Comparison of ENCODE assay signal across 8 cellular contexts in genomic region chr12:12716151-12716844, GRCh38. TPM values are rescaled to one million over a fixed set of nuclear protein-coding genes. Genes with fewer than 3 reads are reported as not detected.
DNase-seq lines count a peak whose midpoint lies in the region; ATAC-seq and TF ChIP-seq lines count a peak whose summit lies in the region.

No MANE protein-coding gene starts in this region.

- TF ChIP-seq CTCF in Calu3 (IDR thresholded peaks at IDR 0.05; ENCODE audit: unreplicated experiment), result no peak
- TF ChIP-seq CTCF in IMR-90 (conservative IDR thresholded peaks at IDR 0.05; ENCODE audit: low read depth, low read length), result no peak
- no peak for TF ChIP-seq CTCF in left ventricle myocardium inferior (IDR thresholded peaks at IDR 0.05; ENCODE audit: borderline replicate concordance)
- no peak for TF ChIP-seq CTCF in GM10266 (IDR thresholded peaks at IDR 0.05; ENCODE audit: control insufficient read depth, insufficient read depth, low read depth, missing control alignments)

- peaks cover 18% of the 10 kb centered on the region for H3K36me3 ChIP-seq in IMR-90 (ENCODE audit: control insufficient read depth, insufficient read depth, low read length)
- H3K36me3 ChIP-seq in left ventricle myocardium inferior, result peaks cover 27% of the 10 kb centered on the region

- H3K4me1 ChIP-seq in IMR-90 (ENCODE audit: control insufficient read depth, insufficient read depth, low read length) (peaks cover 20% of the 10 kb centered on the region), left ventricle myocardium inferior (peaks cover 78% of the 10 kb centered on the region)

- DNase-seq in Calu3 (no peak), IMR-90 (peak; percentile 31), left ventricle myocardium inferior (no peak), renal cortical epithelial cell (ENCODE audit: low read depth) (peak; percentile 36), posterior vena cava (ENCODE audit: low spot score) (no peak), GM10266 (ENCODE audit: extremely low spot score) (no peak)

- H3K27ac Mint-ChIP-seq in Calu3 (ENCODE audit: unreplicated experiment), result peak overlapping the region; percentile 80
- peak overlapping the region; percentile 96 for H3K27ac Mint-ChIP-seq in activated T-helper 17 cell treated with anti-CD3 and anti-CD28 coated beads, Interleukin-2, amount 50 U/mL, for 72 hours

- H2AK9ac ChIP-seq in IMR-90 (replicated peaks; ENCODE audit: low read depth, low read length, poor library complexity), result peak overlapping the region; percentile 95

- peak overlapping the region; percentile 82 for H2AK5ac ChIP-seq in IMR-90 (ENCODE audit: low read depth, low read length)

- H2BK5ac ChIP-seq in IMR-90 (ENCODE audit: low read depth, low read length, poor library complexity, severe bottlenecking), result peak overlapping the region; percentile 77

- TSS peak; percentile 68 for BruUV-seq in Calu3 (replicated peaks; lab: Mats Ljungman, UMichigan)
- no TSS peak for BruUV-seq in IMR-90 (replicated peaks; lab: Mats Ljungman, UMichigan)

- H4K8ac ChIP-seq in IMR-90 (ENCODE audit: low read depth in 2 of 2, low read length in 2 of 2), result peak overlapping the region; percentile 83

- peak overlapping the region; percentile 89 for H2BK120ac ChIP-seq in IMR-90 (ENCODE audit: low read depth, low read length)

- no peaks in the 10 kb centered on the region for H3K9me3 ChIP-seq in IMR-90 (ENCODE audit: control insufficient read depth, insufficient read depth, low read length)
- H3K9me3 ChIP-seq in left ventricle myocardium inferior (replicated peaks), result no peaks in the 10 kb centered on the region

- H4K20me1 ChIP-seq in IMR-90 (ENCODE audit: insufficient read depth, low read length), result peaks cover 24% of the 10 kb centered on the region; the same call in 1 of the 2 replicates

- peaks cover 6 to 29% of the 10 kb centered on the region in 2 experiments for H3K79me1 ChIP-seq in IMR-90 (ENCODE audit: low read depth in 1 of 2, low read length in 2 of 2)

- H3K56ac ChIP-seq in IMR-90 (ENCODE audit: extremely low read depth, insufficient read depth, low read length), result peak overlapping the region; percentile 93

- H3K4me3 ChIP-seq in IMR-90 (ENCODE audit: insufficient read depth, low read depth, low read length) (peak overlapping the region; percentile 84), left ventricle myocardium inferior (peak overlapping the region; percentile 76)

- H3K14ac ChIP-seq in IMR-90 (replicated peaks; ENCODE audit: low read depth, low read length), result peak overlapping the region; percentile 97

- H3K9me3 Mint-ChIP-seq in Calu3 (ENCODE audit: low read depth, unreplicated experiment), result no peaks in the 10 kb centered on the region
- no peaks in the 10 kb centered on the region for H3K9me3 Mint-ChIP-seq in activated T-helper 17 cell treated with anti-CD3 and anti-CD28 coated beads, Interleukin-2, amount 50 U/mL, for 72 hours

- peak overlapping the region; percentile 83 for H3K9ac ChIP-seq in IMR-90 (ENCODE audit: low read depth, low read length)

- CTCF ChIA-PET in Calu3 (lab: Charles Lee), result interaction anchor here (0.6 to 1.0 kb wide), 6 partner anchors 9 to 950 kb away, joined by 3 to 8 read pairs (median 3); no protein-coding TSS in a partner anchor
- CTCF ChIA-PET in IMR-90 (lab: Yijun Ruan, JAX), result interaction anchor here (2.0 kb wide), 1 partner anchor 21 kb away, joined by 15 read pairs; no protein-coding TSS in a partner anchor

- peak overlapping the region; percentile 97 for H3K4ac ChIP-seq in IMR-90 (ENCODE audit: low read depth, low read length)

- H3K27me3 Mint-ChIP-seq in Calu3 (ENCODE audit: unreplicated experiment), result no peaks in the 10 kb centered on the region
- H3K27me3 Mint-ChIP-seq in activated T-helper 17 cell treated with anti-CD3 and anti-CD28 coated beads, Interleukin-2, amount 50 U/mL, for 72 hours, result no peaks in the 10 kb centered on the region

- peaks cover 5% of the 10 kb centered on the region; the same call in 1 of the 2 replicates for H3K9me1 ChIP-seq in IMR-90 (ENCODE audit: insufficient read depth, low read length)

- H3K18ac ChIP-seq in IMR-90 (ENCODE audit: low read depth, low read length), result peak overlapping the region; percentile 77

- ATAC-seq in IMR-90 (ENCODE audit: low read depth) (no peak; the same call in 1 of the 2 replicates), GM19467 (IDR thresholded peaks at IDR 0.05; ENCODE audit: unreplicated experiment) (no peak)
- ATAC-seq in activated T-helper 17 cell treated with anti-CD3 and anti-CD28 coated beads, Interleukin-2, amount 50 U/mL, for 72 hours (replicated peaks), result no peak

- H2BK15ac ChIP-seq in IMR-90 (ENCODE audit: low read depth, low read length), result peak overlapping the region; percentile 87; the same call in 2 of the 3 replicates

- in situ Hi-C loops in IMR-90 (cut with MboI; ENCODE audit: low sequenced_read_pairs), result loop anchor here (25.0 kb wide), 1 partner anchor 1004 kb away; no protein-coding TSS in a partner anchor

- no peak for TF ChIP-seq RAD21 in IMR-90 (IDR thresholded peaks at IDR 0.05; ENCODE audit: low read length)

- intact Hi-C loops in Calu3 (cut with micrococcal nuclease; ENCODE audit: unreplicated experiment), result loop anchor here (5.0 kb wide), 1 partner anchor 154 kb away; the partner anchor contains the start of gene DUSP16
- intact Hi-C loops in IMR-90 (cut with micrococcal nuclease), result loop anchor here (5.0 kb wide), 1 partner anchor 181 kb away; no protein-coding TSS in a partner anchor
- intact Hi-C loops in left ventricle myocardium inferior (cut with micrococcal nuclease), result loop anchor here (10.0 kb wide), 1 partner anchor 151 kb away; the partner anchor contains the start of gene DUSP16
- intact Hi-C loops in posterior vena cava (cut with DNase I), result no loop called here

- peak overlapping the region; percentile 81 for H2BK20ac ChIP-seq in IMR-90 (ENCODE audit: low read depth, low read length)

- TF ChIP-seq POLR2A in IMR-90 (IDR thresholded peaks at IDR 0.05; ENCODE audit: low read depth, low read length), result peak; percentile 16

- H4K5ac ChIP-seq in IMR-90 (ENCODE audit: low read depth, low read length), result peak overlapping the region; percentile 94

- H3K27ac ChIP-seq in IMR-90 (ENCODE audit: insufficient read depth, low read length), result peak overlapping the region; percentile 92
- peak overlapping the region; percentile 97 for H3K27ac ChIP-seq in left ventricle myocardium inferior (replicated peaks)

- H3K4me3 Mint-ChIP-seq in Calu3 (ENCODE audit: low read depth, unreplicated experiment), result peak overlapping the region; percentile 94
- H3K4me3 Mint-ChIP-seq in activated T-helper 17 cell treated with anti-CD3 and anti-CD28 coated beads, Interleukin-2, amount 50 U/mL, for 72 hours, result peak overlapping the region; percentile 93

- H3K27me3 ChIP-seq in IMR-90 (ENCODE audit: control insufficient read depth, insufficient read depth, low read length) (no peaks in the 10 kb centered on the region), left ventricle myocardium inferior (ENCODE audit: low read depth) (no peaks in the 10 kb centered on the region)

- peak overlapping the region; percentile 92 for H3K4me2 ChIP-seq in IMR-90 (ENCODE audit: low read depth, low read length)

- H4K91ac ChIP-seq in IMR-90 (ENCODE audit: insufficient read depth, low read depth, low read length), result peak overlapping the region; percentile 96

- H3K4me1 Mint-ChIP-seq in Calu3 (ENCODE audit: low read depth, unreplicated experiment), result peaks cover 48% of the 10 kb centered on the region
- peaks cover 39% of the 10 kb centered on the region for H3K4me1 Mint-ChIP-seq in activated T-helper 17 cell treated with anti-CD3 and anti-CD28 coated beads, Interleukin-2, amount 50 U/mL, for 72 hours

- dilution Hi-C loops in IMR-90 (cut with HindIII; ENCODE audit: low sequenced_read_pairs, unreplicated experiment), result no loop called here

- WGBS in IMR-90 (ENCODE audit: extremely low coverage in 2 of 2, insufficient read length in 1 of 2), 2 experiments, result 0% methylated on average over 1 of the region's 18 CpGs; no CpG with 5 or more reads in 1 of the 2 experiments

- H3K23ac ChIP-seq in IMR-90 (ENCODE audit: low read depth, low read length), result peak overlapping the region; percentile 99

- POLR2A ChIA-PET in IMR-90 (lab: Charles Lee; ENCODE audit: unreplicated experiment), result interaction anchor here (0.6 to 1.6 kb wide), 3 partner anchors 10 to 536 kb away, joined by 3 to 11 read pairs (median 6); no protein-coding TSS in a partner anchor

- peaks cover 70% of the 10 kb centered on the region for H3K36me3 Mint-ChIP-seq in Calu3 (ENCODE audit: insufficient read depth, unreplicated experiment)
- peaks cover 68% of the 10 kb centered on the region for H3K36me3 Mint-ChIP-seq in activated T-helper 17 cell treated with anti-CD3 and anti-CD28 coated beads, Interleukin-2, amount 50 U/mL, for 72 hours (ENCODE audit: low read depth)

- H2AFZ ChIP-seq in IMR-90 (replicated peaks; ENCODE audit: low read length, poor library complexity), result peak overlapping the region; percentile 85

TF ChIP-seq in IMR-90, 13 proteins besides CTCF, POLR2A, EP300 and RAD21:
- no peak for TF ChIP-seq CEBPB (IDR thresholded peaks at IDR 0.05; ENCODE audit: low read depth, low read length)
TF ChIP-seq in IMR-90: peak in this region for 0.

RNA-seq across cellular contexts. Expression of gene CDKN1B, which starts 0.9 kb away (rescaled TPM):
- total RNA-seq in Calu3 (2022), result 37.7 and 41.0 TPM in 2 replicates
- total RNA-seq in IMR-90 (2012; rRNA removed), result 17.4 and 28.1 TPM in 2 replicates
- polyA plus RNA-seq in IMR-90 (2012; rRNA removed), result 7.9 and 13.9 TPM in 2 replicates
- polyA plus RNA-seq in IMR-90 (2012; cell fraction: cytosol; rRNA removed), result 8.7 and 9.0 TPM in 2 replicates
- 6.1 and 9.4 TPM in 2 replicates for polyA plus RNA-seq in IMR-90 (2012; cell fraction: nucleus; rRNA removed; ENCODE audit: low replicate concordance)
- total RNA-seq in activated T-helper 17 cell treated with anti-CD3 and anti-CD28 coated beads, Interleukin-2, amount 50 U/mL, for 72 hours, result 10 to 100 TPM; 41.1 to 95.4 TPM
- total RNA-seq in left ventricle myocardium inferior, result 36.3 TPM
- 22.7 and 24.5 TPM in 2 replicates for total RNA-seq in renal cortical epithelial cell
- total RNA-seq in posterior vena cava, result 10 to 100 TPM; 27.5 to 33.1 TPM

RNA-seq across cellular contexts. Expression of gene GPR19, which starts 20.3 kb away (rescaled TPM):
- total RNA-seq in Calu3 (2022) (5.4 and 6.0 TPM in 2 replicates), IMR-90 (2012; rRNA removed) (0.28 and 0.36 TPM in 2 replicates), left ventricle myocardium inferior (not detected), renal cortical epithelial cell (0.15 TPM in 1 of 2 replicates, not detected in the other), posterior vena cava (not detected)
- polyA plus RNA-seq in IMR-90 (2012; rRNA removed), result 0.12 and 0.17 TPM in 2 replicates
- not detected in 2 replicates for polyA plus RNA-seq in IMR-90 (2012; cell fraction: cytosol; rRNA removed)
- 0.15 and 0.16 TPM in 2 replicates for polyA plus RNA-seq in IMR-90 (2012; cell fraction: nucleus; rRNA removed; ENCODE audit: low replicate concordance)
- 10 to 100 TPM; 25.2 to 32.7 TPM for total RNA-seq in activated T-helper 17 cell treated with anti-CD3 and anti-CD28 coated beads, Interleukin-2, amount 50 U/mL, for 72 hours

Comparison
In these comparisons a context has a peak if more than half of its experiments do, and no peak if none do; other contexts are left out.
1. DNase-seq: peak in IMR-90 (single experiment) and renal cortical epithelial cell (single experiment); none in Calu3 (single experiment), left ventricle myocardium inferior (single experiment), posterior vena cava (single experiment) and GM10266 (single experiment).
2. intact Hi-C loops: an anchor here in Calu3 (5.0 kb wide), IMR-90 (5.0 kb wide) and left ventricle myocardium inferior (10.0 kb wide); none called in posterior vena cava.